ENCODE assay signal across 1 cellular context in genomic region chr20:44388466-44389023, GRCh38.
A peak's percentile ranks its signal among the peaks of the same experiment; 100 is the strongest.
TF ChIP-seq lines count a peak whose summit lies in the region.

No MANE protein-coding gene starts in this region.

TF ChIP-seq in HepG2, 621 proteins besides CTCF, POLR2A, EP300 and RAD21 (continued from another document and continues in another):
- TF ChIP-seq HNF1A (IDR thresholded peaks at IDR 0.05; ENCODE audit: low read depth) (no peak), HNF1A (CRISPR knock-in tag; IDR thresholded peaks at IDR 0.05; ENCODE audit: borderline replicate concordance) (no peak), MATR3 (CRISPR knock-in tag; IDR thresholded peaks at IDR 0.05) (no peak), IKZF4 (CRISPR knock-in tag; IDR thresholded peaks at IDR 0.05; ENCODE audit: borderline replicate concordance, low read depth, not compliant biosample characterization) (peak; percentile 40), KDM1A (CRISPR knock-in tag; IDR thresholded peaks at IDR 0.05) (no peak), HDAC2 (CRISPR knock-in tag; IDR thresholded peaks at IDR 0.05) (peak; percentile 44; the same call in 1 of the 2 replicates), ZNF850 (CRISPR knock-in tag; conservative IDR thresholded peaks at IDR 0.05) (no peak), KAT2B (IDR thresholded peaks at IDR 0.05; ENCODE audit: borderline replicate concordance, low read depth, low read length) (no peak), CENPT (CRISPR knock-in tag; IDR thresholded peaks at IDR 0.05; ENCODE audit: low read depth) (0 out of 2 replicates have a peak, but pooled peaks have one; percentile 32), TEAD3 (CRISPR knock-in tag; optimal IDR thresholded peaks at IDR 0.05; ENCODE audit: borderline replicate concordance) (no peak), ZNF343 (CRISPR knock-in tag; IDR thresholded peaks at IDR 0.05) (no peak), NBN (conservative IDR thresholded peaks at IDR 0.05) (no peak), ZHX1 (CRISPR knock-in tag; IDR thresholded peaks at IDR 0.05; ENCODE audit: low read depth) (peak; percentile 53), ZGPAT (CRISPR knock-in tag; IDR thresholded peaks at IDR 0.05) (no peak), NFYB (CRISPR knock-in tag; IDR thresholded peaks at IDR 0.05) (no peak), ZNF768 (CRISPR knock-in tag; IDR thresholded peaks at IDR 0.05) (peak; percentile 80; the same call in 1 of the 2 replicates), ZNF260 (CRISPR knock-in tag; IDR thresholded peaks at IDR 0.05; ENCODE audit: borderline replicate concordance, low read depth) (no peak), HNRNPLL (IDR thresholded peaks at IDR 0.05; ENCODE audit: low read depth, low read length, poor library complexity, severe bottlenecking) (peak; percentile 26), GFI1 (CRISPR knock-in tag; IDR thresholded peaks at IDR 0.05; ENCODE audit: borderline replicate concordance) (no peak), HNF1B (CRISPR knock-in tag; IDR thresholded peaks at IDR 0.05) (0 out of 2 replicates have a peak, but pooled peaks have one; percentile 30), FOXM1 (CRISPR knock-in tag; IDR thresholded peaks at IDR 0.05) (no peak), FLYWCH1 (CRISPR knock-in tag; IDR thresholded peaks at IDR 0.05) (no peak), MEF2D (CRISPR knock-in tag; IDR thresholded peaks at IDR 0.05) (no peak), ZNF224 (CRISPR knock-in tag; IDR thresholded peaks at IDR 0.05) (no peak), ZNF563 (CRISPR knock-in tag; IDR thresholded peaks at IDR 0.05) (peak; percentile 87), RORA (CRISPR knock-in tag; IDR thresholded peaks at IDR 0.05) (no peak), ZNF790 (CRISPR knock-in tag; IDR thresholded peaks at IDR 0.05; ENCODE audit: borderline replicate concordance) (no peak), DMTF1 (CRISPR knock-in tag; IDR thresholded peaks at IDR 0.05) (no peak), ATF5 (CRISPR knock-in tag; IDR thresholded peaks at IDR 0.05; ENCODE audit: low read depth) (no peak), STAT5B (CRISPR knock-in tag; IDR thresholded peaks at IDR 0.05) (no peak), ZBTB7B (CRISPR knock-in tag; IDR thresholded peaks at IDR 0.05) (0 out of 2 replicates have a peak, but pooled peaks have one; percentile 21), GATAD2A (CRISPR knock-in tag; IDR thresholded peaks at IDR 0.05) (peak; percentile 31; the same call in 1 of the 2 replicates), HOXA3 (CRISPR knock-in tag; IDR thresholded peaks at IDR 0.05) (peak; percentile 80), SALL2 (CRISPR knock-in tag; IDR thresholded peaks at IDR 0.05) (no peak), EZH2 (conservative IDR thresholded peaks at IDR 0.05; ENCODE audit: low read depth, low read length) (no peak), ZNF580 (CRISPR knock-in tag; IDR thresholded peaks at IDR 0.05; ENCODE audit: borderline replicate concordance, low read depth) (0 out of 2 replicates have a peak, but pooled peaks have one; percentile 41), PAWR (CRISPR knock-in tag; IDR thresholded peaks at IDR 0.05; ENCODE audit: borderline replicate concordance) (no peak), ZFP41 (CRISPR knock-in tag; IDR thresholded peaks at IDR 0.05; ENCODE audit: borderline replicate concordance) (no peak), ZNF205 (CRISPR knock-in tag; IDR thresholded peaks at IDR 0.05) (no peak), THRA (CRISPR knock-in tag; IDR thresholded peaks at IDR 0.05; ENCODE audit: borderline replicate concordance) (peak; percentile 51; the same call in 1 of the 2 replicates), ZNF317 (CRISPR knock-in tag; IDR thresholded peaks at IDR 0.05) (no peak), ZNF253 (CRISPR knock-in tag; IDR thresholded peaks at IDR 0.05; ENCODE audit: borderline replicate concordance) (no peak)
- TF ChIP-seq, protein P1, sequence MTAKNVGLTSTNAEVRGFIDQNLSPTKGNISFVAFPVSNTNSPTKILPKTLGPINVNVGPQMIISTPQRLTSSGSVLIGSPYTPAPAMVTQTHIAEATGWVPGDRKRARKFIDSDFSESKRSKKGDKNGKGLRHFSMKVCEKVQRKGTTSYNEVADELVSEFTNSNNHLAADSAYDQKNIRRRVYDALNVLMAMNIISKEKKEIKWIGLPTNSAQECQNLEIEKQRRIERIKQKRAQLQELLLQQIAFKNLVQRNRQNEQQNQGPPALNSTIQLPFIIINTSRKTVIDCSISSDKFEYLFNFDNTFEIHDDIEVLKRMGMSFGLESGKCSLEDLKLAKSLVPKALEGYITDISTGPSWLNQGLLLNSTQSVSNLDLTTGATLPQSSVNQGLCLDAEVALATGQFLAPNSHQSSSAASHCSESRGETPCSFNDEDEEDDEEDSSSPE (CRISPR knock-in tag; IDR thresholded peaks at IDR 0.05): no peak
- TF ChIP-seq, protein P2, sequence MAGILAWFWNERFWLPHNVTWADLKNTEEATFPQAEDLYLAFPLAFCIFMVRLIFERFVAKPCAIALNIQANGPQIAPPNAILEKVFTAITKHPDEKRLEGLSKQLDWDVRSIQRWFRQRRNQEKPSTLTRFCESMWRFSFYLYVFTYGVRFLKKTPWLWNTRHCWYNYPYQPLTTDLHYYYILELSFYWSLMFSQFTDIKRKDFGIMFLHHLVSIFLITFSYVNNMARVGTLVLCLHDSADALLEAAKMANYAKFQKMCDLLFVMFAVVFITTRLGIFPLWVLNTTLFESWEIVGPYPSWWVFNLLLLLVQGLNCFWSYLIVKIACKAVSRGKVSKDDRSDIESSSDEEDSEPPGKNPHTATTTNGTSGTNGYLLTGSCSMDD (CRISPR knock-in tag; IDR thresholded peaks at IDR 0.05): no peak
- TF ChIP-seq, protein P3, sequence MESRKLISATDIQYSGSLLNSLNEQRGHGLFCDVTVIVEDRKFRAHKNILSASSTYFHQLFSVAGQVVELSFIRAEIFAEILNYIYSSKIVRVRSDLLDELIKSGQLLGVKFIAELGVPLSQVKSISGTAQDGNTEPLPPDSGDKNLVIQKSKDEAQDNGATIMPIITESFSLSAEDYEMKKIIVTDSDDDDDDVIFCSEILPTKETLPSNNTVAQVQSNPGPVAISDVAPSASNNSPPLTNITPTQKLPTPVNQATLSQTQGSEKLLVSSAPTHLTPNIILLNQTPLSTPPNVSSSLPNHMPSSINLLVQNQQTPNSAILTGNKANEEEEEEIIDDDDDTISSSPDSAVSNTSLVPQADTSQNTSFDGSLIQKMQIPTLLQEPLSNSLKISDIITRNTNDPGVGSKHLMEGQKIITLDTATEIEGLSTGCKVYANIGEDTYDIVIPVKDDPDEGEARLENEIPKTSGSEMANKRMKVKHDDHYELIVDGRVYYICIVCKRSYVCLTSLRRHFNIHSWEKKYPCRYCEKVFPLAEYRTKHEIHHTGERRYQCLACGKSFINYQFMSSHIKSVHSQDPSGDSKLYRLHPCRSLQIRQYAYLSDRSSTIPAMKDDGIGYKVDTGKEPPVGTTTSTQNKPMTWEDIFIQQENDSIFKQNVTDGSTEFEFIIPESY (CRISPR knock-in tag; IDR thresholded peaks at IDR 0.05): peak; percentile 98
